ENCODE assay signal across 8 cellular contexts in genomic region chr15:42680142-42680482, GRCh38. TPM values are rescaled to one million over a fixed set of nuclear protein-coding genes. Genes with fewer than 3 reads are reported as not detected.
DNase-seq lines count a peak whose midpoint lies in the region; ATAC-seq and TF ChIP-seq lines count a peak whose summit lies in the region.
"Not testable (repeated sequence)": the region's sequence is repeated elsewhere in the genome, so short reads cannot be mapped to it uniquely, and the experiment has no call there.

No MANE protein-coding gene starts in this region.

- H3K4me3 ChIP-seq in AG10803 (ENCODE audit: low read length) = not testable (repeated sequence)

- not testable (repeated sequence) for H3K9me3 ChIP-seq in T-helper 17 cell (ENCODE audit: control insufficient read depth, low read length, poor library complexity, severe bottlenecking)

- H3K4me1 Mint-ChIP-seq in T-helper 17 cell = not testable (repeated sequence)
- peaks cover 20% of the 10 kb centered on the region for H3K4me1 Mint-ChIP-seq in activated CD8-positive, alpha-beta memory T cell treated with anti-CD3 and anti-CD28 coated beads, Interleukin-2, amount 10 ng/mL, durations not matched to agents 7 days and 5 days
- peaks cover 16% of the 10 kb centered on the region for H3K4me1 Mint-ChIP-seq in activated naive CD8-positive, alpha-beta T cell treated with anti-CD3 and anti-CD28 coated beads, Interleukin-2, amount 10 ng/mL, durations not matched to agents 7 days and 5 days

- ATAC-seq in T-helper 17 cell = not testable (repeated sequence)
- peak; percentile 97 for ATAC-seq in activated CD8-positive, alpha-beta memory T cell treated with anti-CD3 and anti-CD28 coated beads, Interleukin-2, amount 10 ng/mL, durations not matched to agents 7 days and 5 days
- ATAC-seq in activated naive CD8-positive, alpha-beta T cell treated with anti-CD3 and anti-CD28 coated beads, Interleukin-2, amount 10 ng/mL, durations not matched to agents 7 days and 5 days (ENCODE audit: low read depth) = peak; percentile 88

- H3K9me3 Mint-ChIP-seq in activated CD8-positive, alpha-beta memory T cell treated with anti-CD3 and anti-CD28 coated beads, Interleukin-2, amount 10 ng/mL, durations not matched to agents 7 days and 5 days (ENCODE audit: low read depth); activated naive CD8-positive, alpha-beta T cell treated with anti-CD3 and anti-CD28 coated beads, Interleukin-2, amount 10 ng/mL, durations not matched to agents 7 days and 5 days: not testable (repeated sequence)

- not testable (repeated sequence) for H3K4me3 Mint-ChIP-seq in T-helper 17 cell; activated CD8-positive, alpha-beta memory T cell treated with anti-CD3 and anti-CD28 coated beads, Interleukin-2, amount 10 ng/mL, durations not matched to agents 7 days and 5 days; activated naive CD8-positive, alpha-beta T cell treated with anti-CD3 and anti-CD28 coated beads, Interleukin-2, amount 10 ng/mL, durations not matched to agents 7 days and 5 days

- H3K27ac Mint-ChIP-seq in T-helper 17 cell = peak overlapping the region; percentile 59
- H3K27ac Mint-ChIP-seq in activated CD8-positive, alpha-beta memory T cell treated with anti-CD3 and anti-CD28 coated beads, Interleukin-2, amount 10 ng/mL, durations not matched to agents 7 days and 5 days = peak overlapping the region; percentile 24
- H3K27ac Mint-ChIP-seq in activated naive CD8-positive, alpha-beta T cell treated with anti-CD3 and anti-CD28 coated beads, Interleukin-2, amount 10 ng/mL, durations not matched to agents 7 days and 5 days = not testable (repeated sequence)

- CTCF ChIA-PET in activated CD8-positive, alpha-beta memory T cell treated with anti-CD3 and anti-CD28 coated beads, Interleukin-2, amount 10 ng/mL, durations not matched to agents 7 days and 5 days (lab: Charles Lee) = interaction anchor here (0.8 to 1.4 kb wide), 3 partner anchors 132 to 543 kb away, joined by 3 read pairs; partner anchors contain the start of genes HAUS2 and LRRC57

- peaks cover 10% of the 10 kb centered on the region for H3K36me3 Mint-ChIP-seq in T-helper 17 cell (ENCODE audit: low read depth)
- peaks cover 18% of the 10 kb centered on the region for H3K36me3 Mint-ChIP-seq in activated CD8-positive, alpha-beta memory T cell treated with anti-CD3 and anti-CD28 coated beads, Interleukin-2, amount 10 ng/mL, durations not matched to agents 7 days and 5 days
- peaks cover 16% of the 10 kb centered on the region for H3K36me3 Mint-ChIP-seq in activated naive CD8-positive, alpha-beta T cell treated with anti-CD3 and anti-CD28 coated beads, Interleukin-2, amount 10 ng/mL, durations not matched to agents 7 days and 5 days

- DNase-seq in AG10803 (ENCODE audit: low read depth) (peak; percentile 5), GM19238 (ENCODE audit: insufficient read length, low spot score) (peak; percentile 24), M059J (ENCODE audit: low read depth) (peak; percentile 54), iris pigment epithelial cell (ENCODE audit: low read depth) (peak; percentile 32)
- not testable (repeated sequence) for DNase-seq in T-helper 17 cell; activated naive CD8-positive, alpha-beta T cell treated with anti-CD3 and anti-CD28 coated beads, Interleukin-2, amount 10 ng/mL, durations not matched to agents 7 days and 5 days
- DNase-seq in activated CD8-positive, alpha-beta memory T cell treated with anti-CD3 and anti-CD28 coated beads, Interleukin-2, amount 10 ng/mL, durations not matched to agents 7 days and 5 days = peak; percentile 84
- DNase-seq in stimulated activated CD4-positive, alpha-beta T cell treated with anti-CD3 and anti-CD28 coated beads, TNF-alpha, amount 100 ng/mL, for 48 hours (ENCODE audit: low read depth in 3 of 3) = peak; percentile 28 to 57 (median 41)

- not testable (repeated sequence) for H3K27me3 Mint-ChIP-seq in T-helper 17 cell; activated CD8-positive, alpha-beta memory T cell treated with anti-CD3 and anti-CD28 coated beads, Interleukin-2, amount 10 ng/mL, durations not matched to agents 7 days and 5 days; activated naive CD8-positive, alpha-beta T cell treated with anti-CD3 and anti-CD28 coated beads, Interleukin-2, amount 10 ng/mL, durations not matched to agents 7 days and 5 days

- TF ChIP-seq CTCF in AG10803 (conservative IDR thresholded peaks at IDR 0.05; ENCODE audit: low read length) = not testable (repeated sequence)

- POLR2A ChIA-PET in activated naive CD8-positive, alpha-beta T cell treated with anti-CD3 and anti-CD28 coated beads, Interleukin-2, amount 10 ng/mL, durations not matched to agents 7 days and 5 days (lab: Charles Lee) = not testable (repeated sequence)

RNA-seq across cellular contexts. Expression of gene CDAN1, which starts 56.8 kb away (rescaled TPM):
- total RNA-seq in M059J (2014; rRNA removed; shearing (Covaris generic)) = 8.5 and 10.2 TPM in 2 replicates
- total RNA-seq in T-helper 17 cell = 10 to 100 TPM; 18.2 to 19.4 TPM
- 10 to 100 TPM; 29.0 to 39.2 TPM for total RNA-seq in activated CD8-positive, alpha-beta memory T cell treated with anti-CD3 and anti-CD28 coated beads, Interleukin-2, amount 10 ng/mL, durations not matched to agents 7 days and 5 days
- total RNA-seq in activated naive CD8-positive, alpha-beta T cell treated with anti-CD3 and anti-CD28 coated beads, Interleukin-2, amount 10 ng/mL, durations not matched to agents 7 days and 5 days = 10 to 100 TPM; 33.2 to 35.7 TPM
